Comparison of ENCODE assay signal across 16 cellular contexts in genomic region chr3:115804722-115805121, GRCh38.
DNase-seq lines count a peak whose midpoint lies in the region; FAIRE-seq and TF ChIP-seq lines count a peak whose summit lies in the region.
"Had no signal": no experiment of that assay in that cellular context is flagged by ENCODE, and none has a peak within 500 bp of the region (broad histone marks: within the 10 kb centered on the region; RNA-seq: fewer than 3 reads in every experiment).

No MANE protein-coding gene starts in this region.

- no peaks in the 10 kb centered on the region for H3K9me1 ChIP-seq in keratinocyte (ENCODE audit: control insufficient read depth, extremely low read depth, insufficient read depth, low read length)

- H3K4me3 ChIP-seq in AG10803 (ENCODE audit: low read length), result no peak overlapping the region
- H3K4me3 ChIP-seq in HUES6 (ENCODE audit: low read depth, low read length), result no peak overlapping the region
- no peak overlapping the region for H3K4me3 ChIP-seq in brain microvascular endothelial cell (ENCODE audit: low read depth, low read length)
- H3K4me3 ChIP-seq in keratinocyte (ENCODE audit: control insufficient read depth in 2 of 3, extremely low read depth in 1 of 3, insufficient read depth in 2 of 3, low read depth in 1 of 3, low read length in 3 of 3), result no peak overlapping the region
- no peak overlapping the region for H3K4me3 ChIP-seq in Peyer's patch

- in situ Hi-C loops in brain microvascular endothelial cell (cut with HindIII; ENCODE audit: low pct_ligation_motif_present, low sequenced_read_pairs), result loop anchor here (25.0 kb wide), 1 partner anchor 592 kb away; no protein-coding TSS in a partner anchor

- no peak for TF ChIP-seq CTCF in AG10803 (conservative IDR thresholded peaks at IDR 0.05; ENCODE audit: low read length)
- no peak for TF ChIP-seq CTCF in brain microvascular endothelial cell (IDR thresholded peaks at IDR 0.05; ENCODE audit: low read depth, low read length, missing control alignments)
- no peak for TF ChIP-seq CTCF in keratinocyte (optimal IDR thresholded peaks at IDR 0.05 in 1 of 3, IDR thresholded peaks at IDR 0.05 in 1 of 3, conservative IDR thresholded peaks at IDR 0.05 in 1 of 3; ENCODE audit: extremely low read depth in 1 of 3, insufficient read depth in 2 of 3, low read length in 3 of 3)
- no peak for TF ChIP-seq CTCF in Peyer's patch (IDR thresholded peaks at IDR 0.05)

- H4K20me1 ChIP-seq in keratinocyte (ENCODE audit: control insufficient read depth, extremely low read depth, insufficient read depth, low read length), result no peaks in the 10 kb centered on the region

- no peak overlapping the region for H3K9ac ChIP-seq in HUES6 (ENCODE audit: low read length)
- peak overlapping the region; percentile 20 for H3K9ac ChIP-seq in keratinocyte (ENCODE audit: control insufficient read depth, extremely low read depth, insufficient read depth, low read length)

- DNase-seq in AG10803 (ENCODE audit: low read depth), result peak; percentile 91
- peak; percentile 38 for DNase-seq in brain microvascular endothelial cell
- no peak for DNase-seq in keratinocyte (ENCODE audit: low read depth, low spot score)
- no peak for DNase-seq in NCI-H187 (lab: John Stamatoyannopoulos, UW)
- no peak for DNase-seq in iPS-NIHi11 (ENCODE audit: low spot score)
- DNase-seq in Peyer's patch, result no peak
- no peak for DNase-seq in NCI-H2081 treated with DMSO at 0.1 percent for 48 hours (lab: John Stamatoyannopoulos, UW)
- DNase-seq: activated CD8-positive, alpha-beta memory T cell treated with anti-CD3 and anti-CD28 coated beads, Interleukin-2, amount 50 U/mL, for 4 hours; CD8-positive, alpha-beta T cell; endodermal cell; midbrain; MM.1S; SHP77 treated with DMSO at 0.1 percent for 48 hours; stimulated activated naive CD8-positive, alpha-beta T cell treated with anti-CD3 and anti-CD28 coated beads, Interleukin-15, amount 100 ng/mL, for 72 hours; WERI-Rb-1 had no signal

- H3K27ac ChIP-seq in HUES6 (ENCODE audit: low read depth, low read length), result peak overlapping the region; percentile 54
- H3K27ac ChIP-seq in brain microvascular endothelial cell, result peak overlapping the region; percentile 89
- peak overlapping the region; percentile 83 for H3K27ac ChIP-seq in keratinocyte (ENCODE audit: control insufficient read depth, insufficient read depth, low read length)
- no peak overlapping the region for H3K27ac ChIP-seq in Peyer's patch
- H3K27ac ChIP-seq: WERI-Rb-1 had no signal

- H3K79me2 ChIP-seq in keratinocyte (ENCODE audit: control insufficient read depth, insufficient read depth, low read length), result no peaks in the 10 kb centered on the region

- H2AFZ ChIP-seq in keratinocyte (ENCODE audit: control insufficient read depth, low read length), result peak overlapping the region; percentile 54

- no peak for TF ChIP-seq POLR2A in Peyer's patch (IDR thresholded peaks at IDR 0.05)

- H3K27me3 ChIP-seq in HUES6 (ENCODE audit: control insufficient read depth, insufficient read depth, low read length) (no peaks in the 10 kb centered on the region), brain microvascular endothelial cell (replicated peaks) (no peaks in the 10 kb centered on the region), keratinocyte (ENCODE audit: control insufficient read depth, extremely low read depth, insufficient read depth, low read length) (no peaks in the 10 kb centered on the region), Peyer's patch (no peaks in the 10 kb centered on the region)

- H3K4me1 ChIP-seq in HUES6 (ENCODE audit: control insufficient read depth, insufficient read depth, low read length) (peaks cover 47% of the 10 kb centered on the region), keratinocyte (ENCODE audit: control insufficient read depth, extremely low read depth, insufficient read depth, low read length) (peaks cover 24% of the 10 kb centered on the region), Peyer's patch (no peaks in the 10 kb centered on the region)

- peak overlapping the region; percentile 37 for H3K4me2 ChIP-seq in keratinocyte (ENCODE audit: control insufficient read depth, extremely low read depth, insufficient read depth, low read depth, low read length)

- dilution Hi-C loops in keratinocyte (cut with MboI; ENCODE audit: extremely low pct_ligation_motif_present, low sequenced_read_pairs), result no loop called here

- H3K9me3 ChIP-seq in HUES6 (ENCODE audit: control insufficient read depth, insufficient read depth, low read depth, low read length) (peaks cover 4% of the 10 kb centered on the region; the same call in 1 of the 2 replicates), keratinocyte (ENCODE audit: control insufficient read depth, low read depth, low read length) (no peaks in the 10 kb centered on the region), Peyer's patch (no peaks in the 10 kb centered on the region)

- FAIRE-seq in keratinocyte (lab: Jason Lieb, UNC), result peak; percentile 78

- H3K36me3 ChIP-seq in HUES6 (ENCODE audit: control insufficient read depth, insufficient read depth, low read length) (peaks cover 7% of the 10 kb centered on the region; the same call in 1 of the 2 replicates), brain microvascular endothelial cell (replicated peaks) (no peaks in the 10 kb centered on the region), keratinocyte (ENCODE audit: control insufficient read depth in 2 of 2, extremely low read depth in 1 of 2, insufficient read depth in 2 of 2, low read length in 2 of 2) (no peaks in the 10 kb centered on the region), Peyer's patch (no peaks in the 10 kb centered on the region)
- H3K36me3 ChIP-seq: WERI-Rb-1 had no signal

Comparison
In these comparisons a context has a peak if more than half of its experiments do, and no peak if none do; other contexts are left out.
1. DNase-seq: peak in AG10803 (single experiment) and brain microvascular endothelial cell (single experiment); none in keratinocyte (single experiment), NCI-H187 (0 of 2), iPS-NIHi11 (single experiment), Peyer's patch (0 of 3) and NCI-H2081 treated with DMSO at 0.1 percent for 48 hours (single experiment).
2. H3K27ac ChIP-seq: peak in HUES6 (single experiment), brain microvascular endothelial cell (single experiment) and keratinocyte (single experiment); none in Peyer's patch (0 of 4).